ENCODE assay signal across 8 cellular contexts in genomic region chr14:21023817-21024667, GRCh38. TPM values are rescaled to one million over a fixed set of nuclear protein-coding genes. Genes with fewer than 3 reads are reported as not detected.
DNase-seq lines count a peak whose midpoint lies in the region; ATAC-seq and TF ChIP-seq lines count a peak whose summit lies in the region.

No MANE protein-coding gene starts in this region.

- TF ChIP-seq POLR2A in breast epithelium (IDR thresholded peaks at IDR 0.05) (no peak), lower leg skin (IDR thresholded peaks at IDR 0.05) (no peak)

- ATAC-seq in HG03520 (IDR thresholded peaks at IDR 0.05; ENCODE audit: unreplicated experiment) (no peak), HG02763 (IDR thresholded peaks at IDR 0.05; ENCODE audit: unreplicated experiment) (no peak)

- H3K27me3 ChIP-seq in breast epithelium: no peaks in the 10 kb centered on the region
- no peaks in the 10 kb centered on the region for H3K27me3 ChIP-seq in tibial artery

- H3K4me1 ChIP-seq in breast epithelium (peaks cover 5 to 9% of the 10 kb centered on the region in 2 donors), tibial artery (peaks cover 6 to 47% (median 33%) of the 10 kb centered on the region in 4 donors)

- H3K36me3 ChIP-seq in breast epithelium (no peaks in the 10 kb centered on the region), tibial artery (peaks cover 22 to 35% (median 24%) of the 10 kb centered on the region in 3 donors)

- 23 to 25% methylated on average over 19 to 21 of the region's 21 CpGs for WGBS in lower leg skin, 2 donors

- H3K27ac ChIP-seq in breast epithelium (peak overlapping the region; percentile 95 to 97), tibial artery (peak overlapping the region; percentile 96 to 97)

- no peaks in the 10 kb centered on the region for H3K9me3 ChIP-seq in breast epithelium
- H3K9me3 ChIP-seq in tibial artery: no peaks in the 10 kb centered on the region

- intact Hi-C loops in breast epithelium (cut with DNase I; ENCODE audit: low total_unique reads) (no loop called here), lower leg skin (cut with DNase I; ENCODE audit: low total_unique reads) (no loop called here), tibial artery (cut with DNase I; ENCODE audit: low total_unique reads) (loop anchor here (5.0 kb wide), 1 partner anchor 78 kb away; the partner anchor contains the start of gene TMEM253)

- H3K4me3 ChIP-seq in breast epithelium (peak overlapping the region; percentile 66 to 92 (median 76)), lower leg skin (ENCODE audit: low read depth, poor library complexity, severe bottlenecking) (peak overlapping the region; percentile 41), tibial artery (peak overlapping the region; percentile 86 to 96)

- TF ChIP-seq CTCF in breast epithelium (IDR thresholded peaks at IDR 0.05) (no peak), lower leg skin (IDR thresholded peaks at IDR 0.05) (no peak), tibial artery (IDR thresholded peaks at IDR 0.05) (no peak)

- DNase-seq in NCI-H82 (lab: John Stamatoyannopoulos, UW) (peak; percentile 17), NCI-H82 treated with DMSO at 0.1 percent for 48 hours (lab: John Stamatoyannopoulos, UW; ENCODE audit: unreplicated experiment) (no peak), breast epithelium (ENCODE audit: low spot score in 2 of 2) (no peak), lower leg skin (ENCODE audit: low spot score in 2 of 2) (peak in 1 of 2 donors; percentile 85), tibial artery (no peak), HuH-7 (ENCODE audit: low spot score) (no peak)

RNA-seq across cellular contexts. Expression of gene NDRG2, which starts 0.8 kb away (rescaled TPM):
- 100 to 1,000 TPM; 251 to 693 (median 258) TPM for total RNA-seq in breast epithelium
- total RNA-seq in lower leg skin: 100 to 1,000 TPM; 186 to 475 (median 282) TPM

RNA-seq across cellular contexts. Expression of gene TPPP2, which starts 6.0 kb away (rescaled TPM):
- total RNA-seq in breast epithelium (under 1 TPM in 1 of 3 donors, not detected in 2; 0.15 TPM), lower leg skin (under 1 TPM in 1 of 4 donors, not detected in 3; 0.71 TPM)

RNA-seq across cellular contexts. Expression of gene RNASE13, which starts 10.6 kb away (rescaled TPM):
- not detected for total RNA-seq in breast epithelium
- not detected for total RNA-seq in lower leg skin

RNA-seq across cellular contexts. Expression of gene RNASE7, which starts 18.1 kb away (rescaled TPM):
- total RNA-seq in breast epithelium (1 to 10 TPM in 2 of 3 donors, not detected in 1; 1.6 to 3.1 TPM), lower leg skin (10 to 100 TPM; 34.1 to 83.3 (median 47.8) TPM)

RNA-seq across cellular contexts. Expression of gene SLC39A2, which starts 24.9 kb away (rescaled TPM):
- total RNA-seq in breast epithelium: under 1 TPM in 1 of 3 donors, not detected in 2; 0.59 TPM
- 100 to 1,000 TPM in 1 of 4 donors, 10 to 100 TPM in 3; 25.3 to 117 (median 46.9) TPM for total RNA-seq in lower leg skin

Comparison
In these comparisons a context has a peak if more than half of its experiments do, and no peak if none do; other contexts are left out.
1. H3K4me3 ChIP-seq: peak in every context shown above with its lines; median percentile 91 in tibial artery; 76 in breast epithelium; 41 in lower leg skin.